In the genomic region with DNA sequence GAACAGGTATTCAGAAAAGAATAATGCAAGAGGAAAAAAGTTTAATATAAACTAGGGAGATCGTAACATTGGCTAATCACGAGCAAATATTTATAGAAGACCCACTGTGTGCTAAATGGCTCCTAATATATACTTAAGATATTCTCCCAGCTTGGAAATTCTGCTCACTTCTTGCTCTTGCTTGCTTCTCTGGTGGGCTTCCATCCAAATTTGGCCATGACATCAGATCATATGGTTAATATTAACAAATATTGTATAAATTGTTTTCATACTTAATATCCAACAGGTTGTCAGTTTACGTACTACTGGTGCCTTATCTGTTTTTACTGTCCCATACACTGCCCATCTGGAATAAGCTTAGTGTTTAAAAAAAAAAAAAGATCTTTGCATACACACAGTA, we compare ENCODE assay signal across 9 cellular contexts. TPM values are rescaled to one million over a fixed set of nuclear protein-coding genes. Genes with fewer than 3 reads are reported as not detected.
DNase-seq lines count a peak whose midpoint lies in the region; ATAC-seq, FAIRE-seq and TF ChIP-seq lines count a peak whose summit lies in the region.
"Had no signal": no experiment of that assay in that cellular context is flagged by ENCODE, and none has a peak within 500 bp of the region (broad histone marks: within the 10 kb centered on the region; RNA-seq: fewer than 3 reads in every experiment).

No MANE protein-coding gene starts in this region.

- TF ChIP-seq EP300 in HepG2 (IDR thresholded peaks at IDR 0.05; ENCODE audit: low read depth in 2 of 2, low read length in 2 of 2) (no peak), HepG2 (CRISPR knock-in tag; IDR thresholded peaks at IDR 0.05; ENCODE audit: borderline replicate concordance) (no peak), tibial nerve (IDR thresholded peaks at IDR 0.05) (no peak)

- H3K4me1 ChIP-seq in ascending aorta (peaks cover 0 to 20% of the 10 kb centered on the region in 2 donors), HepG2 (ENCODE audit: insufficient read depth, low read length) (peaks cover 75% of the 10 kb centered on the region), tibial nerve (peaks cover 0 to 49% (median 10%) of the 10 kb centered on the region in 4 donors)

- no peak for ATAC-seq in HepG2
- ATAC-seq in GM19395 (IDR thresholded peaks at IDR 0.05; ENCODE audit: unreplicated experiment) = no peak

- no peak for DNase-seq in activated T-cell treated with anti-CD3 and anti-CD28 coated beads, Interleukin-2, amount 50 U/mL, for 24 hours
- DNase-seq in activated T-cell treated with anti-CD3 and anti-CD28 coated beads for 4 hours (no peak), ascending aorta (ENCODE audit: low spot score in 2 of 2) (no peak), HepG2 (ENCODE audit: low spot score) (no peak), tibial nerve (ENCODE audit: low spot score in 2 of 2) (no peak), NCI-H146 (lab: John Stamatoyannopoulos, UW) (no peak)
- no peak for DNase-seq in stimulated activated CD4-positive, alpha-beta T cell treated with anti-CD3 and anti-CD28 coated beads, Interleukin-4, amount 100 ng/mL, for 4 hours
- DNase-seq: NCI-H1092 had no signal

- no peak for TF ChIP-seq RAD21 in HepG2 (CRISPR knock-in tag; IDR thresholded peaks at IDR 0.05)

- peak overlapping the region; percentile 69 for H3K4me2 ChIP-seq in HepG2 (ENCODE audit: low read depth, low read length)

- H3K4me1 Mint-ChIP-seq in activated T-cell treated with anti-CD3 and anti-CD28 coated beads, Interleukin-2, amount 50 U/mL, for 24 hours (ENCODE audit: low read depth) = peaks cover 60% of the 10 kb centered on the region

- H3K79me2 ChIP-seq in HepG2 (ENCODE audit: insufficient read depth, low read length) = peaks cover 59% of the 10 kb centered on the region

- in situ Hi-C loops in HepG2 (cut with HindIII; ENCODE audit: extremely low pct_ligation_motif_present, low pct_unique_long_range_greater_than_20kb) = no loop called here

- peak overlapping the region; percentile 98 to 99 for H3K27ac ChIP-seq in ascending aorta
- peak overlapping the region; percentile 100 for H3K27ac ChIP-seq in HepG2 (ENCODE audit: extremely low read length, insufficient read depth, low read length)
- peak overlapping the region; percentile 99 to 100 (median 100) for H3K27ac ChIP-seq in tibial nerve

- H3K36me3 ChIP-seq in ascending aorta = peaks cover 0 to 13% of the 10 kb centered on the region in 2 donors
- peaks cover 0 to under 1% of the 10 kb centered on the region in 2 experiments; a peak in 4 of 5 replicates for H3K36me3 ChIP-seq in HepG2 (replicated peaks in 1 of 2; ENCODE audit: control insufficient read depth in 1 of 2, insufficient read depth in 2 of 2, low read length in 2 of 2)
- peaks cover 0 to 22% (median 0%) of the 10 kb centered on the region in 3 donors for H3K36me3 ChIP-seq in tibial nerve

- H3K27me3 ChIP-seq in ascending aorta (no peaks in the 10 kb centered on the region), HepG2 (ENCODE audit: control insufficient read depth in 1 of 2, insufficient read depth in 2 of 2, low read length in 2 of 2) (no peaks in the 10 kb centered on the region; a peak in 1 of 5 replicates), tibial nerve (no peaks in the 10 kb centered on the region)

- H3K9me3 ChIP-seq in ascending aorta (no peaks in the 10 kb centered on the region), HepG2 (ENCODE audit: low read length) (no peaks in the 10 kb centered on the region), tibial nerve (no peaks in the 10 kb centered on the region)

- FAIRE-seq in HepG2 (lab: Jason Lieb, UNC) = no peak

- no peak overlapping the region for H2AFZ ChIP-seq in HepG2 (ENCODE audit: low read length)

- 15% methylated on average over 3 of the region's 3 CpGs for WGBS in HepG2 (ENCODE audit: low lambda C conversion rate)
- 13 to 15% methylated on average over 3 of the region's 3 CpGs for WGBS in tibial nerve, 2 donors

- H3K36me3 Mint-ChIP-seq in activated T-cell treated with anti-CD3 and anti-CD28 coated beads, Interleukin-2, amount 50 U/mL, for 24 hours (ENCODE audit: low read depth) = peaks cover 70% of the 10 kb centered on the region

- TF ChIP-seq POLR2A in HepG2 (IDR thresholded peaks at IDR 0.05; ENCODE audit: insufficient read depth in 1 of 2, low read depth in 2 of 2, low read length in 2 of 2) (no peak), tibial nerve (IDR thresholded peaks at IDR 0.05) (no peak)

- POLR2A ChIA-PET in HepG2 (lab: Yijun Ruan, JAX) = interaction anchor here (1.2 to 10.1 kb wide), 6 partner anchors 14 to 224 kb away, joined by 4 to 163 read pairs (median 15); partner anchors contain the start of gene HNRNPU

- H4K20me1 ChIP-seq in HepG2 (ENCODE audit: insufficient read depth, low read length) = peaks cover 42% of the 10 kb centered on the region

- CTCF ChIA-PET in HepG2 (lab: Yijun Ruan, JAX; ENCODE audit: low intra/inter-chr PET ratio, low total read pairs) = no interaction called here

- H3K4me3 Mint-ChIP-seq in activated T-cell treated with anti-CD3 and anti-CD28 coated beads, Interleukin-2, amount 50 U/mL, for 24 hours = peak overlapping the region; percentile 92

- H3K27ac Mint-ChIP-seq in activated T-cell treated with anti-CD3 and anti-CD28 coated beads, Interleukin-2, amount 50 U/mL, for 24 hours = peak overlapping the region; percentile 100

- BruUV-seq in HepG2 (replicated peaks; lab: Mats Ljungman, UMichigan) = no TSS peak

- H3K9ac ChIP-seq in HepG2 (ENCODE audit: insufficient read depth, low read depth, low read length) = peak overlapping the region; percentile 97

- no peaks in the 10 kb centered on the region for H3K27me3 Mint-ChIP-seq in activated T-cell treated with anti-CD3 and anti-CD28 coated beads, Interleukin-2, amount 50 U/mL, for 24 hours

- H3K4me3 ChIP-seq in ascending aorta = peak overlapping the region; percentile 67 to 76
- peak overlapping the region; percentile 73 to 98 (median 89) for H3K4me3 ChIP-seq in HepG2 (replicated peaks in 1 of 3; ENCODE audit: insufficient read depth in 1 of 3, low read depth in 2 of 3, low read length in 3 of 3)
- H3K4me3 ChIP-seq in tibial nerve = peak overlapping the region; percentile 67 to 92 (median 78)

- H3K9me3 Mint-ChIP-seq in activated T-cell treated with anti-CD3 and anti-CD28 coated beads, Interleukin-2, amount 50 U/mL, for 24 hours = no peaks in the 10 kb centered on the region

- intact Hi-C loops in ascending aorta (cut with DNase I) (loop anchor here (10.0 kb wide), 3 partner anchors 208 to 792 kb away; partner anchors contain the start of gene ADSS2), HepG2 (cut with micrococcal nuclease; ENCODE audit: unreplicated experiment) (loop anchor here (10.0 kb wide), 1 partner anchor 382 kb away; the partner anchor contains the start of gene ADSS2)

- TF ChIP-seq CTCF in ascending aorta (IDR thresholded peaks at IDR 0.05) (no peak), HepG2 (CRISPR knock-in tag; IDR thresholded peaks at IDR 0.05) (no peak), tibial nerve (IDR thresholded peaks at IDR 0.05) (no peak)

RNA-seq across cellular contexts. Expression of gene COX20, which starts 1.1 kb away (rescaled TPM):
- 8.2 TPM for total RNA-seq in ascending aorta
- total RNA-seq in HepG2 (2016; rRNA removed; fragmentation: Illumina TruSeq; extraction: Trizol) = 95.8 and 110 TPM in 2 replicates
- total RNA-seq in HepG2 (2016; cell fraction: cytosol; rRNA removed; fragmentation: Illumina TruSeq; extraction: Trizol; ENCODE audit: low read depth) = 122 and 124 TPM in 2 replicates
- total RNA-seq in HepG2 (2016; cell fraction: insoluble cytoplasmic fraction; rRNA removed; fragmentation: Illumina TruSeq; extraction: Trizol) = 90.4 and 108 TPM in 2 replicates
- total RNA-seq in HepG2 (2016; cell fraction: membrane; rRNA removed; fragmentation: Illumina TruSeq; extraction: Trizol) = 155 and 158 TPM in 2 replicates
- 33.7 and 46.6 TPM in 2 replicates for total RNA-seq in HepG2 (2016; cell fraction: nucleus; rRNA removed; fragmentation: Illumina TruSeq; extraction: Trizol)
- polyA plus RNA-seq in HepG2 (2011; rRNA removed) = 24.3 and 34.4 TPM in 2 replicates
- 18.9 and 30.5 TPM in 2 replicates for polyA plus RNA-seq in HepG2 (2011; cell fraction: cytosol; rRNA removed)
- 16.5 and 23.4 TPM in 2 replicates for polyA plus RNA-seq in HepG2 (2011; cell fraction: nucleus; rRNA removed)
- 51.2 and 83.5 TPM in 2 replicates for polyA plus RNA-seq in HepG2 (2012)
- 262 and 273 TPM in 2 replicates for polyA plus RNA-seq in HepG2 (2016; cell fraction: cytosol; fragmentation: Illumina TruSeq; extraction: Trizol; ENCODE audit: low read depth)
- 173 and 179 TPM in 2 replicates for polyA plus RNA-seq in HepG2 (2016; cell fraction: insoluble cytoplasmic fraction; fragmentation: Illumina TruSeq; extraction: Trizol; ENCODE audit: low read depth)
- 249 and 251 TPM in 2 replicates for polyA plus RNA-seq in HepG2 (2016; cell fraction: membrane; fragmentation: Illumina TruSeq; extraction: Trizol; ENCODE audit: low read depth)
- polyA plus RNA-seq in HepG2 (2016; cell fraction: nucleus; fragmentation: Illumina TruSeq; extraction: Trizol; ENCODE audit: insufficient read depth, low read depth) = 103 and 109 TPM in 2 replicates
- 5.2 and 10.0 TPM in 2 replicates for polyA minus RNA-seq in HepG2 (2011; rRNA and poly(A)+ RNA removed; ENCODE audit: low replicate concordance)
- 8.2 and 13.3 TPM in 2 replicates for polyA minus RNA-seq in HepG2 (2011; cell fraction: cytosol; rRNA and poly(A)+ RNA removed)
- polyA minus RNA-seq in HepG2 (2011; cell fraction: nucleus; rRNA and poly(A)+ RNA removed) = 49.2 and 55.6 TPM in 2 replicates
- 10 to 100 TPM; 20.2 to 44.4 (median 39.5) TPM for total RNA-seq in tibial nerve

RNA-seq across cellular contexts. Expression of gene HNRNPU, which starts 27.7 kb away (rescaled TPM):
- total RNA-seq in ascending aorta = 128 TPM
- 508 and 657 TPM in 2 replicates for total RNA-seq in HepG2 (2016; rRNA removed; fragmentation: Illumina TruSeq; extraction: Trizol)
- 36.7 and 41.2 TPM in 2 replicates for total RNA-seq in HepG2 (2016; cell fraction: cytosol; rRNA removed; fragmentation: Illumina TruSeq; extraction: Trizol; ENCODE audit: low read depth)
- 513 and 625 TPM in 2 replicates for total RNA-seq in HepG2 (2016; cell fraction: insoluble cytoplasmic fraction; rRNA removed; fragmentation: Illumina TruSeq; extraction: Trizol)
- total RNA-seq in HepG2 (2016; cell fraction: membrane; rRNA removed; fragmentation: Illumina TruSeq; extraction: Trizol) = 92.2 and 116 TPM in 2 replicates
- 356 and 374 TPM in 2 replicates for total RNA-seq in HepG2 (2016; cell fraction: nucleus; rRNA removed; fragmentation: Illumina TruSeq; extraction: Trizol)
- polyA plus RNA-seq in HepG2 (2011; rRNA removed) = 87.9 and 101 TPM in 2 replicates
- 51.0 and 69.9 TPM in 2 replicates for polyA plus RNA-seq in HepG2 (2011; cell fraction: cytosol; rRNA removed)
- polyA plus RNA-seq in HepG2 (2011; cell fraction: nucleus; rRNA removed) = 74.8 and 100.0 TPM in 2 replicates
- polyA plus RNA-seq in HepG2 (2012) = 171 and 263 TPM in 2 replicates
- polyA plus RNA-seq in HepG2 (2016; cell fraction: cytosol; fragmentation: Illumina TruSeq; extraction: Trizol; ENCODE audit: low read depth) = 19.0 and 23.4 TPM in 2 replicates
- polyA plus RNA-seq in HepG2 (2016; cell fraction: insoluble cytoplasmic fraction; fragmentation: Illumina TruSeq; extraction: Trizol; ENCODE audit: low read depth) = 629 and 634 TPM in 2 replicates
- polyA plus RNA-seq in HepG2 (2016; cell fraction: membrane; fragmentation: Illumina TruSeq; extraction: Trizol; ENCODE audit: low read depth) = 53.4 and 62.4 TPM in 2 replicates
- polyA plus RNA-seq in HepG2 (2016; cell fraction: nucleus; fragmentation: Illumina TruSeq; extraction: Trizol; ENCODE audit: insufficient read depth, low read depth) = 455 and 473 TPM in 2 replicates
- 81.5 and 284 TPM in 2 replicates for polyA minus RNA-seq in HepG2 (2011; rRNA and poly(A)+ RNA removed; ENCODE audit: low replicate concordance)
- 160 and 172 TPM in 2 replicates for polyA minus RNA-seq in HepG2 (2011; cell fraction: cytosol; rRNA and poly(A)+ RNA removed)
- 231 and 261 TPM in 2 replicates for polyA minus RNA-seq in HepG2 (2011; cell fraction: nucleus; rRNA and poly(A)+ RNA removed)
- 100 to 1,000 TPM; 344 to 503 (median 410) TPM for total RNA-seq in tibial nerve
